ENCODE assay signal across 9 cellular contexts in the genomic region with DNA sequence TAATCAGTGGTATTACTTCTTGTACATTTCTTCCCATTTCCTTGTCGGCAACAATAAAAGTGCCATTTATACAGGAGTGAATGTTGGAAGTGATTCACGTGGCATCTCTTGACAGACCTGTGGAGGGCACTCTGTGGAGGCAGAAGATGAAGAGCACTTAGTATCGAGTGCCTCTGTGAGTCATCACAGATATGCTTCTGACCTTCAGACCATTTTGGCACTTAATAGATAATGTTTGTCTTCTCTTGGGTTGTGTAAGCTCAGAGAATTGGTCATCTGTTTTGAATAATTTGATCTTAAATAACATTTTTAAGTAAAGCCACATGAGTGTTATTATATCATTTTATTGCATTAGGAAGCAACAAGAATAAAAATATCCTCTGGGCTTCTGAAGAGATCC.
DNase-seq lines count a peak whose midpoint lies in the region; ATAC-seq and TF ChIP-seq lines count a peak whose summit lies in the region.
"Had no signal": no experiment of that assay in that cellular context is flagged by ENCODE, and none has a peak within 500 bp of the region (broad histone marks: within the 10 kb centered on the region; RNA-seq: fewer than 3 reads in every experiment).

No MANE protein-coding gene starts in this region.

- no peaks in the 10 kb centered on the region for H3K36me3 ChIP-seq in hepatocyte (replicated peaks; ENCODE audit: insufficient read depth, low read depth)
- H3K36me3 ChIP-seq in suprapubic skin: no peaks in the 10 kb centered on the region
- H3K36me3 ChIP-seq: transverse colon had no signal

- peak; percentile 65 for ATAC-seq in SK-N-SH treated with all-trans-retinoic acid at 6 μM for 48 hours
- no peak for ATAC-seq in natural killer cell
- no peak for ATAC-seq in stimulated activated naive CD8-positive, alpha-beta T cell treated with anti-CD3 and anti-CD28 coated beads, Interleukin-15, amount 100 ng/mL, for 72 hours

- H3K4me1 Mint-ChIP-seq in natural killer cell: no peaks in the 10 kb centered on the region
- no peaks in the 10 kb centered on the region for H3K4me1 Mint-ChIP-seq in stimulated activated naive CD8-positive, alpha-beta T cell treated with anti-CD3 and anti-CD28 coated beads, Interleukin-15, amount 100 ng/mL, for 72 hours

- no peaks in the 10 kb centered on the region for H3K27me3 Mint-ChIP-seq in natural killer cell (ENCODE audit: low read depth in 2 of 2)
- no peaks in the 10 kb centered on the region for H3K27me3 Mint-ChIP-seq in stimulated activated naive CD8-positive, alpha-beta T cell treated with anti-CD3 and anti-CD28 coated beads, Interleukin-15, amount 100 ng/mL, for 72 hours

- H3K4me3 ChIP-seq in AG04450 (ENCODE audit: low read depth, low read length): no peak overlapping the region
- H3K4me3 ChIP-seq in hepatocyte: no peak overlapping the region
- H3K4me3 ChIP-seq in suprapubic skin: no peak overlapping the region
- H3K4me3 ChIP-seq: transverse colon had no signal

- no peak for TF ChIP-seq EP300 in suprapubic skin (IDR thresholded peaks at IDR 0.05)

- no peaks in the 10 kb centered on the region for H4K20me1 ChIP-seq in hepatocyte (ENCODE audit: insufficient read depth, poor library complexity, severe bottlenecking)

- H3K27ac Mint-ChIP-seq in natural killer cell: no peak overlapping the region
- H3K27ac Mint-ChIP-seq in stimulated activated naive CD8-positive, alpha-beta T cell treated with anti-CD3 and anti-CD28 coated beads, Interleukin-15, amount 100 ng/mL, for 72 hours: no peak overlapping the region

- H3K9me3 Mint-ChIP-seq in natural killer cell: peaks cover 4 to 9% of the 10 kb centered on the region in 2 donors
- peaks cover 5 to 13% of the 10 kb centered on the region in 2 donors for H3K9me3 Mint-ChIP-seq in stimulated activated naive CD8-positive, alpha-beta T cell treated with anti-CD3 and anti-CD28 coated beads, Interleukin-15, amount 100 ng/mL, for 72 hours

- CTCF ChIA-PET in AG04450 (lab: Charles Lee): interaction anchor here (1.1 kb wide), 1 partner anchor 412 kb away, joined by 3 read pairs; no protein-coding TSS in a partner anchor

- TF ChIP-seq POLR2A in suprapubic skin (IDR thresholded peaks at IDR 0.05): no peak

- no peaks in the 10 kb centered on the region for H3K79me2 ChIP-seq in hepatocyte

- no peaks in the 10 kb centered on the region for H3K9me3 ChIP-seq in AG04450 (ENCODE audit: control insufficient read depth, insufficient read depth, low read length)
- no peaks in the 10 kb centered on the region for H3K9me3 ChIP-seq in hepatocyte (ENCODE audit: low read depth)
- no peaks in the 10 kb centered on the region for H3K9me3 ChIP-seq in suprapubic skin
- H3K9me3 ChIP-seq: transverse colon had no signal

- H3K4me2 ChIP-seq in hepatocyte: no peak overlapping the region

- H2AFZ ChIP-seq in hepatocyte: no peak overlapping the region

- TF ChIP-seq CTCF in AG04450 (IDR thresholded peaks at IDR 0.05; ENCODE audit: low read depth, low read length) (peak; percentile 21; the same call in 1 of the 2 replicates), hepatocyte (IDR thresholded peaks at IDR 0.05; ENCODE audit: poor library complexity) (peak; percentile 30), natural killer cell (IDR thresholded peaks at IDR 0.05) (no peak), suprapubic skin (IDR thresholded peaks at IDR 0.05) (no peak)

- H3K4me1 ChIP-seq in hepatocyte (ENCODE audit: insufficient read depth) (peaks cover 19% of the 10 kb centered on the region), suprapubic skin (peaks cover 16% of the 10 kb centered on the region)
- H3K4me1 ChIP-seq: transverse colon had no signal

- POLR2A ChIA-PET in AG04450 (lab: Yijun Ruan, JAX): no interaction called here

- peaks cover 6% of the 10 kb centered on the region for H3K36me3 Mint-ChIP-seq in natural killer cell

- no peak for DNase-seq in AG04450 (ENCODE audit: low read depth, low spot score)
- DNase-seq in HS-5 (ENCODE audit: low read depth): peak; percentile 28
- DNase-seq in hepatocyte (ENCODE audit: low spot score): peak; percentile 55
- DNase-seq in natural killer cell: no peak
- DNase-seq in activated effector memory CD4-positive, alpha-beta T cell treated with Interleukin-2 at 50 U/mL for 16 hours: no peak
- DNase-seq in suprapubic skin (ENCODE audit: low spot score in 2 of 2): no peak
- DNase-seq in stimulated activated naive CD8-positive, alpha-beta T cell treated with anti-CD3 and anti-CD28 coated beads, Interleukin-15, amount 100 ng/mL, for 72 hours: no peak
- DNase-seq: transverse colon had no signal

- H3K27ac ChIP-seq in AG04450 (ENCODE audit: low read depth, low read length): no peak overlapping the region
- peak overlapping the region; percentile 49 for H3K27ac ChIP-seq in hepatocyte
- H3K27ac ChIP-seq in suprapubic skin: no peak overlapping the region
- H3K27ac ChIP-seq: transverse colon had no signal

- H3K4me3 Mint-ChIP-seq in natural killer cell: no peak overlapping the region
- H3K4me3 Mint-ChIP-seq in stimulated activated naive CD8-positive, alpha-beta T cell treated with anti-CD3 and anti-CD28 coated beads, Interleukin-15, amount 100 ng/mL, for 72 hours: no peak overlapping the region

- 55% methylated on average over 3 of the region's 3 CpGs for WGBS in hepatocyte (ENCODE audit: low lambda C conversion rate, missing lambda C conversion rate)
- WGBS in suprapubic skin: 50% methylated on average over 3 of the region's 3 CpGs

- H3K27me3 ChIP-seq in AG04450 (ENCODE audit: control insufficient read depth, insufficient read depth, low read length): no peaks in the 10 kb centered on the region
- H3K27me3 ChIP-seq in hepatocyte: no peaks in the 10 kb centered on the region
- no peaks in the 10 kb centered on the region for H3K27me3 ChIP-seq in suprapubic skin
- H3K27me3 ChIP-seq: transverse colon had no signal

- intact Hi-C loops in natural killer cell (cut with micrococcal nuclease): no loop called here

- H3K9me2 ChIP-seq in hepatocyte (replicated peaks; ENCODE audit: insufficient read depth): no peaks in the 10 kb centered on the region

TF ChIP-seq in SK-N-SH treated with all-trans-retinoic acid at 6 μM for 48 hours, 23 proteins besides CTCF, POLR2A, EP300 and RAD21:
- TF ChIP-seq BACH2 (CRISPR knock-in tag; IDR thresholded peaks at IDR 0.05; ENCODE audit: borderline replicate concordance) (no peak), SNAI2 (CRISPR knock-in tag; IDR thresholded peaks at IDR 0.05) (no peak), ISL1 (CRISPR knock-in tag; IDR thresholded peaks at IDR 0.05) (peak; percentile 89), RARB (CRISPR knock-in tag; IDR thresholded peaks at IDR 0.05) (no peak), ZFP3 (CRISPR knock-in tag; IDR thresholded peaks at IDR 0.05) (0 out of 2 replicates have a peak, but pooled peaks have one; percentile 13), TCF4 (CRISPR knock-in tag; IDR thresholded peaks at IDR 0.05; ENCODE audit: borderline replicate concordance) (peak; percentile 95)

Comparison
In these comparisons a context has a peak if more than half of its experiments do, and no peak if none do; other contexts are left out.
1. DNase-seq: peak in HS-5 (single experiment) and hepatocyte (single experiment); none in AG04450 (single experiment), natural killer cell (single experiment), activated effector memory CD4-positive, alpha-beta T cell treated with Interleukin-2 at 50 U/mL for 16 hours (single experiment), suprapubic skin (0 of 2) and stimulated activated naive CD8-positive, alpha-beta T cell treated with anti-CD3 and anti-CD28 coated beads, Interleukin-15, amount 100 ng/mL, for 72 hours (0 of 2).
2. CTCF ChIP-seq: peak in AG04450 (single experiment) and hepatocyte (single experiment); none in natural killer cell (single experiment) and suprapubic skin (0 of 2).